ENCODE assay signal across 8 cellular contexts in the genomic region with DNA sequence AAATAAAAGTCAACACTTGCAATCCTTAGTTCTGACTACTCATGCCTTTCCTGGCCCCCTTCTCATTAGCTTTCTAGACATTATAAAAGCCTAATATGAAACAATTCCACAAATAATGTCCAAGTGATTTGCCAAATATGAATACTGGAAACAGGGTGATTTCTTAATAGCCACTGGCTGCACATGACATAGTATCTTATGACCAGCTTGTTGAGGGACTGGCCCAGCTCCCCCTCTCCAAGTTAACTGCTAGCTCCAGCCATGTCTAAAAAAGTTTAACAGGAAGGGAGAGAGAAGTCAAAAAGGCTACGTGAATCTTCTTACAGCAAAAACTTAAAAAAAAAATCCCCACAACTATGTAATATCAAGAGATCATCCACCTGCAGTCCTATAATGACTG. TPM values are rescaled to one million over a fixed set of nuclear protein-coding genes. Genes with fewer than 3 reads are reported as not detected.
A peak's percentile ranks its signal among the peaks of the same experiment; 100 is the strongest.
DNase-seq lines count a peak whose midpoint lies in the region; ATAC-seq and TF ChIP-seq lines count a peak whose summit lies in the region.

No MANE protein-coding gene starts in this region.

- ATAC-seq in GM21381 (IDR thresholded peaks at IDR 0.05; ENCODE audit: unreplicated experiment), result no peak

- H3K4me3 Mint-ChIP-seq in activated T-cell treated with anti-CD3 and anti-CD28 coated beads, Interleukin-2, amount 50 U/mL, for 24 hours, result peak overlapping the region; percentile 93
- H3K4me3 Mint-ChIP-seq in T-helper 1 cell treated with Interleukin-12 subunit alpha and Interleukin-12 subunit beta and Interleukin-4 antibody, amounts not matched to agents 30 μg/mL and 1 μg/mL, for 36 hours, result peak overlapping the region; percentile 98

- no peaks in the 10 kb centered on the region for H3K9me3 Mint-ChIP-seq in activated T-cell treated with anti-CD3 and anti-CD28 coated beads, Interleukin-2, amount 50 U/mL, for 24 hours
- H3K9me3 Mint-ChIP-seq in T-helper 1 cell treated with Interleukin-12 subunit alpha and Interleukin-12 subunit beta and Interleukin-4 antibody, amounts not matched to agents 30 μg/mL and 1 μg/mL, for 36 hours, result peaks cover 4% of the 10 kb centered on the region

- H3K4me1 Mint-ChIP-seq in activated T-cell treated with anti-CD3 and anti-CD28 coated beads, Interleukin-2, amount 50 U/mL, for 24 hours (ENCODE audit: low read depth), result peaks cover 58% of the 10 kb centered on the region
- H3K4me1 Mint-ChIP-seq in T-helper 1 cell treated with Interleukin-12 subunit alpha and Interleukin-12 subunit beta and Interleukin-4 antibody, amounts not matched to agents 30 μg/mL and 1 μg/mL, for 36 hours (ENCODE audit: low read depth), result peaks cover 48% of the 10 kb centered on the region

- peak overlapping the region; percentile 82 for H3K27ac Mint-ChIP-seq in activated T-cell treated with anti-CD3 and anti-CD28 coated beads, Interleukin-2, amount 50 U/mL, for 24 hours
- H3K27ac Mint-ChIP-seq in T-helper 1 cell treated with Interleukin-12 subunit alpha and Interleukin-12 subunit beta and Interleukin-4 antibody, amounts not matched to agents 30 μg/mL and 1 μg/mL, for 36 hours, result peak overlapping the region; percentile 53

- no peak for DNase-seq in activated T-cell treated with anti-CD3 and anti-CD28 coated beads, Interleukin-2, amount 50 U/mL, for 24 hours
- DNase-seq in activated T-cell treated with anti-CD3 and anti-CD28 coated beads, Interleukin-2, amount 50 U/mL, for 48 hours, result no peak
- DNase-seq in foreskin fibroblast (peak; percentile 29 to 69), retinal pigment epithelial cell (ENCODE audit: low read depth) (peak; percentile 43), NCI-H1417 treated with DMSO at 0.1 percent for 48 hours (lab: John Stamatoyannopoulos, UW) (no peak), ureter (ENCODE audit: low spot score) (no peak)

- no peak for TF ChIP-seq CTCF in foreskin fibroblast (IDR thresholded peaks at IDR 0.05; ENCODE audit: low read depth, low read length)
- no peak for TF ChIP-seq CTCF in retinal pigment epithelial cell (conservative IDR thresholded peaks at IDR 0.05; ENCODE audit: low read depth, low read length)

- peaks cover 45% of the 10 kb centered on the region for H3K36me3 Mint-ChIP-seq in activated T-cell treated with anti-CD3 and anti-CD28 coated beads, Interleukin-2, amount 50 U/mL, for 24 hours (ENCODE audit: low read depth)
- H3K36me3 Mint-ChIP-seq in T-helper 1 cell treated with Interleukin-12 subunit alpha and Interleukin-12 subunit beta and Interleukin-4 antibody, amounts not matched to agents 30 μg/mL and 1 μg/mL, for 36 hours (ENCODE audit: low read depth), result peaks cover 17% of the 10 kb centered on the region

- no peaks in the 10 kb centered on the region for H3K27me3 Mint-ChIP-seq in activated T-cell treated with anti-CD3 and anti-CD28 coated beads, Interleukin-2, amount 50 U/mL, for 24 hours
- H3K27me3 Mint-ChIP-seq in T-helper 1 cell treated with Interleukin-12 subunit alpha and Interleukin-12 subunit beta and Interleukin-4 antibody, amounts not matched to agents 30 μg/mL and 1 μg/mL, for 36 hours (ENCODE audit: low read depth), result no peaks in the 10 kb centered on the region

- H3K4me3 ChIP-seq in foreskin fibroblast (ENCODE audit: low read depth in 1 of 2, low read length in 2 of 2) (peak overlapping the region; percentile 86 to 92), retinal pigment epithelial cell (ENCODE audit: low read length) (peak overlapping the region; percentile 94)

RNA-seq across cellular contexts. Expression of a gene that starts 1.5 kb away (rescaled TPM):
- 51.7 TPM for total RNA-seq in ureter

RNA-seq across cellular contexts. Expression of a gene that starts 1.7 kb away (rescaled TPM):
- 52.3 TPM for total RNA-seq in ureter

Comparison
In these comparisons a context has a peak if more than half of its experiments do, and no peak if none do; other contexts are left out.
1. DNase-seq: peak in foreskin fibroblast (2 of 2) and retinal pigment epithelial cell (single experiment); none in activated T-cell treated with anti-CD3 and anti-CD28 coated beads, Interleukin-2, amount 50 U/mL, for 24 hours (single experiment), activated T-cell treated with anti-CD3 and anti-CD28 coated beads, Interleukin-2, amount 50 U/mL, for 48 hours (0 of 2), NCI-H1417 treated with DMSO at 0.1 percent for 48 hours (single experiment) and ureter (single experiment).